ENCODE assay signal across 16 cellular contexts in the genomic region with DNA sequence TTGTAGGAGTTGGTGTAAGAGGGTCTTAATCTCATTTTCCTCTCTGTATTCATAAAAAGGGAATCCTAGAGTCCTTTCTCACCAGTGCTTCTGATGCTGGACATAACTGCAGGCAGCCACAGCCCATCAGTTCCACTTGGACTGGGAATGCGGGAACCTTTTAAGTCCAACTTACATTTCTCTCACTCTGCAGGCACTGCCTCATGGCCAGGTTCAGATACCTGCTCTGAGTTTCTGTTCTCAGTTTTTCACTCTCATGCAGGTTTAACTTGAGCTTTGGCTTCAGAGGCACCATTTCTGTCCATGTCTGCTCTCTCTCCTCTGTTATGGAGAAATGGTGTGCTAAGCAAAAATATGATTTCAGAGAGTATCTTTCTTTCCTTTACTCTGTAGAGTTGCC. TPM values are rescaled to one million over a fixed set of nuclear protein-coding genes. Genes with fewer than 3 reads are reported as not detected.
A peak's percentile ranks its signal among the peaks of the same experiment; 100 is the strongest.
DNase-seq lines count a peak whose midpoint lies in the region; ATAC-seq and TF ChIP-seq lines count a peak whose summit lies in the region.
"Had no signal": no experiment of that assay in that cellular context is flagged by ENCODE, and none has a peak within 500 bp of the region (broad histone marks: within the 10 kb centered on the region; RNA-seq: fewer than 3 reads in every experiment).

No MANE protein-coding gene starts in this region.

- no peaks in the 10 kb centered on the region for H3K27me3 Mint-ChIP-seq in progenitor cell of endocrine pancreas

- H2BK5ac ChIP-seq in mesendoderm (ENCODE audit: low read length): no peak overlapping the region

- peak overlapping the region; percentile 98 for H3K9ac ChIP-seq in Loucy (ENCODE audit: low read depth, low read length, poor library complexity, severe bottlenecking)
- no peak overlapping the region for H3K9ac ChIP-seq in mesendoderm (ENCODE audit: low read length)

- H2BK15ac ChIP-seq in mesendoderm (replicated peaks; ENCODE audit: low read depth): no peak overlapping the region

- peaks cover 19% of the 10 kb centered on the region for H4K20me1 ChIP-seq in Loucy (ENCODE audit: insufficient read depth, low read length, poor library complexity, severe bottlenecking)

- H3K18ac ChIP-seq in mesendoderm (ENCODE audit: low read length): no peak overlapping the region

- no CpG with 5 or more reads among the region's 1 CpG for WGBS in mesendoderm (ENCODE audit: extremely low coverage, insufficient coverage, low lambda C conversion rate)

- no peak overlapping the region for H3K56ac ChIP-seq in mesendoderm (ENCODE audit: low read length)

- H3K36me3 ChIP-seq in Loucy (ENCODE audit: insufficient read depth, low read length): 0 out of 2 replicates have a peak, but pooled peaks cover 4% of the 10 kb centered on the region
- H3K36me3 ChIP-seq in mesendoderm (ENCODE audit: control insufficient read depth, insufficient read depth, low read length): no peaks in the 10 kb centered on the region

- H3K4me3 Mint-ChIP-seq in progenitor cell of endocrine pancreas (ENCODE audit: low read depth): peak overlapping the region; percentile 50
- H3K4me3 Mint-ChIP-seq: activated CD4-positive, alpha-beta T cell treated with anti-CD3 and anti-CD28 coated beads, Interleukin-2, amount 10 ng/mL, durations not matched to agents 24 days and 14 days had no signal

- no peak overlapping the region for H3K23ac ChIP-seq in mesendoderm (ENCODE audit: low read length)

- H4K5ac ChIP-seq in mesendoderm (ENCODE audit: low read length): no peak overlapping the region

- H3K9me2 ChIP-seq in Loucy (replicated peaks; ENCODE audit: low read depth, low read length): no peaks in the 10 kb centered on the region

- H3K4me2 ChIP-seq in Loucy (ENCODE audit: low read depth, low read length, poor library complexity, severe bottlenecking) (peak overlapping the region; percentile 80), mesendoderm (ENCODE audit: low read length) (no peak overlapping the region)

- no peak overlapping the region for H2AK5ac ChIP-seq in mesendoderm (ENCODE audit: low read length)

- peaks cover 12% of the 10 kb centered on the region for H3K36me3 Mint-ChIP-seq in progenitor cell of endocrine pancreas (ENCODE audit: insufficient read depth)

- no peak overlapping the region for H2AFZ ChIP-seq in Loucy (ENCODE audit: low read length)

- no peak for ATAC-seq in HG02938 (IDR thresholded peaks at IDR 0.05; ENCODE audit: unreplicated experiment)

- DNase-seq in fibroblast of pulmonary artery (ENCODE audit: low read depth) (no peak), progenitor cell of endocrine pancreas (ENCODE audit: low spot score, unreplicated experiment) (no peak), Ammon's horn (ENCODE audit: low spot score) (no peak), mesendoderm (no peak)
- DNase-seq in activated CD4-positive, alpha-beta T cell treated with anti-CD3 and anti-CD28 coated beads, Interleukin-2, amount 50 U/mL, for 1 hour: no peak
- DNase-seq: activated CD4-positive, alpha-beta T cell treated with anti-CD3 and anti-CD28 coated beads, Interleukin-2, amount 10 ng/mL, durations not matched to agents 24 days and 14 days; activated naive CD4-positive, alpha-beta T cell; CD4-positive, CD25-positive, alpha-beta regulatory T cell; foreskin melanocyte; left colon; NCI-H1694; NK-92 treated with Interleukin-12 subunit alpha and Interleukin-12 subunit beta, amount 100 ng/mL, for 24 hours had no signal

- H3F3A ChIP-seq in Loucy (ENCODE audit: low read depth): no peaks in the 10 kb centered on the region

- H4K8ac ChIP-seq in mesendoderm (ENCODE audit: low read depth, low read length): no peak overlapping the region

- H3K4me1 Mint-ChIP-seq in progenitor cell of endocrine pancreas (ENCODE audit: low read depth): peaks cover 59% of the 10 kb centered on the region

- no peak overlapping the region for H2BK120ac ChIP-seq in mesendoderm (ENCODE audit: low read depth, low read length)

- H3K79me2 ChIP-seq in Loucy (ENCODE audit: insufficient read depth, low read length) (peaks cover 94% of the 10 kb centered on the region), mesendoderm (ENCODE audit: control insufficient read depth, insufficient read depth, low read length) (peaks cover 27% of the 10 kb centered on the region)

- H3K9me3 Mint-ChIP-seq in progenitor cell of endocrine pancreas (ENCODE audit: low read depth): no peaks in the 10 kb centered on the region
- H3K9me3 Mint-ChIP-seq: activated CD4-positive, alpha-beta T cell treated with anti-CD3 and anti-CD28 coated beads, Interleukin-2, amount 10 ng/mL, durations not matched to agents 24 days and 14 days had no signal

- H3K4ac ChIP-seq in mesendoderm (ENCODE audit: low read depth, low read length): no peak overlapping the region

- peak overlapping the region; percentile 69 for H3K27ac Mint-ChIP-seq in progenitor cell of endocrine pancreas
- H3K27ac Mint-ChIP-seq: activated CD4-positive, alpha-beta T cell treated with anti-CD3 and anti-CD28 coated beads, Interleukin-2, amount 10 ng/mL, durations not matched to agents 24 days and 14 days; CD4-positive, CD25-positive, alpha-beta regulatory T cell had no signal

- H3K27me3 ChIP-seq in Loucy (ENCODE audit: insufficient read depth, low read length, poor library complexity, severe bottlenecking): peaks cover 5% of the 10 kb centered on the region
- no peaks in the 10 kb centered on the region for H3K27me3 ChIP-seq in mesendoderm (ENCODE audit: insufficient read depth, low read length, poor library complexity)

- H3K4me3 ChIP-seq in Loucy (ENCODE audit: low read length, poor library complexity, severe bottlenecking) (peak overlapping the region; percentile 99), fibroblast of pulmonary artery (replicated peaks; ENCODE audit: low read depth, low read length) (peak overlapping the region; percentile 2), mesendoderm (ENCODE audit: low read length) (no peak overlapping the region)

- H3K27ac ChIP-seq in 22Rv1 (peak overlapping the region; percentile 62), mesendoderm (ENCODE audit: low read depth, low read length) (no peak overlapping the region)

- H3K9me3 ChIP-seq in Loucy (ENCODE audit: insufficient read depth, low read depth, low read length): no peaks in the 10 kb centered on the region

- no peak for TF ChIP-seq CTCF in 22Rv1 (IDR thresholded peaks at IDR 0.05)
- no peak for TF ChIP-seq CTCF in Loucy (conservative IDR thresholded peaks at IDR 0.05; ENCODE audit: low read length)
- TF ChIP-seq CTCF in fibroblast of pulmonary artery (IDR thresholded peaks at IDR 0.05; ENCODE audit: low read length, missing control alignments): no peak
- no peak for TF ChIP-seq CTCF in progenitor cell of endocrine pancreas (IDR thresholded peaks at IDR 0.05; ENCODE audit: unreplicated experiment)

- H3K79me1 ChIP-seq in mesendoderm (ENCODE audit: low read length): peaks cover 25% of the 10 kb centered on the region

- H3K4me1 ChIP-seq in Loucy (ENCODE audit: insufficient read depth, low read length, poor library complexity, severe bottlenecking) (peaks cover 57% of the 10 kb centered on the region), mesendoderm (ENCODE audit: control insufficient read depth, low read depth, low read length) (peaks cover 6% of the 10 kb centered on the region)

RNA-seq across cellular contexts. Expression of gene ACVR1B, which starts 4.2 kb away (rescaled TPM):
- total RNA-seq in progenitor cell of endocrine pancreas: 65.1 and 65.7 TPM in 2 replicates
- 9.9 TPM for polyA plus RNA-seq in mesendoderm (2013, experiment 1 of 2)
- 9.5 TPM for polyA plus RNA-seq in mesendoderm (2013, experiment 2 of 2)

RNA-seq across cellular contexts. Expression of gene ACVRL1, which starts 48.4 kb away (rescaled TPM):
- total RNA-seq in progenitor cell of endocrine pancreas: 0.18 TPM in 1 of 2 replicates, not detected in the other
- polyA plus RNA-seq in mesendoderm (2013, experiment 1 of 2): 0.21 TPM
- 0.01 TPM for polyA plus RNA-seq in mesendoderm (2013, experiment 2 of 2)
- total RNA-seq: activated CD4-positive, alpha-beta T cell treated with anti-CD3 and anti-CD28 coated beads, Interleukin-2, amount 10 ng/mL, durations not matched to agents 24 days and 14 days; CD4-positive, CD25-positive, alpha-beta regulatory T cell; osteocyte had no signal
- polyA plus RNA-seq: CD4-positive, CD25-positive, alpha-beta regulatory T cell had no signal

RNA-seq across cellular contexts. Expression of gene TAMALIN, which starts 51.0 kb away (rescaled TPM):
- total RNA-seq in progenitor cell of endocrine pancreas: 12.5 and 15.5 TPM in 2 replicates
- polyA plus RNA-seq in mesendoderm (2013, experiment 1 of 2): 0.95 TPM
- polyA plus RNA-seq in mesendoderm (2013, experiment 2 of 2): 0.91 TPM
